1 cellular context compared by ENCODE assay signal in the genomic region with DNA sequence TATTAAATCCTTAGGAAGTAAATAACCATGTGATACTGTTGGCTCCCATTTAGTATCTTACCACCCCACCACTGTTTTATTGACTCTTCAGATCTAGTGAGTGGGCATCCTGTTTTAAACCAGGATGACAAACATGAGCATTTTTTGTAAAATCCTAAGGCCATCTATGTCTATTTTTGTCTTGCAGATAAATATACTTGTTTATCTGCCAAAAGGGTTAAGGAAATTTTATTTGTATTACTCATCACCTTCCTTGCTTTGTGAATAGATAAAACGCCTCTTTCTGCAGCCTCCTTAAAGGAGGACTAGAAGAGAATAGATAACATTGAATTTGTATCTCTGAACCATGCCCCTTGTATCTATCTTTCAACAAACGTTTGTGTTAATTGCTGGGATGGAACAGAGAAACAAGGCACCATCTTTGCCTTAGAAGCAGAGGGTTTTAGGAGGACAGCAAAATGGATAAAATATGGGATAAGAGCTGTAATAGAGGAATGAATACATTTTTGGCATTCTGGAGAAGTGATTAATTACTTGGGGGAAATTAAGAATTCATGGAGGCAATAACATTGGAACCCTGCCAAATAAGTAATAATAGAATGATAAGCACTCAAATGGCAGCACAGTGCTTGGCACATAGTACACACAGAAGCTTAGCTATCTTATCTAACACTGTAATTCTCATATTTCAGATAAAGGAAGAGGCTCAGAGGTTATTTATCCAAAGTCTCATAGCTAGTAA.
TF ChIP-seq lines count a peak whose summit lies in the region.

No MANE protein-coding gene starts in this region.

TF ChIP-seq in neural cell, 6 proteins besides CTCF, POLR2A, EP300 and RAD21 (continued from another document):
- TF ChIP-seq, protein P1, sequence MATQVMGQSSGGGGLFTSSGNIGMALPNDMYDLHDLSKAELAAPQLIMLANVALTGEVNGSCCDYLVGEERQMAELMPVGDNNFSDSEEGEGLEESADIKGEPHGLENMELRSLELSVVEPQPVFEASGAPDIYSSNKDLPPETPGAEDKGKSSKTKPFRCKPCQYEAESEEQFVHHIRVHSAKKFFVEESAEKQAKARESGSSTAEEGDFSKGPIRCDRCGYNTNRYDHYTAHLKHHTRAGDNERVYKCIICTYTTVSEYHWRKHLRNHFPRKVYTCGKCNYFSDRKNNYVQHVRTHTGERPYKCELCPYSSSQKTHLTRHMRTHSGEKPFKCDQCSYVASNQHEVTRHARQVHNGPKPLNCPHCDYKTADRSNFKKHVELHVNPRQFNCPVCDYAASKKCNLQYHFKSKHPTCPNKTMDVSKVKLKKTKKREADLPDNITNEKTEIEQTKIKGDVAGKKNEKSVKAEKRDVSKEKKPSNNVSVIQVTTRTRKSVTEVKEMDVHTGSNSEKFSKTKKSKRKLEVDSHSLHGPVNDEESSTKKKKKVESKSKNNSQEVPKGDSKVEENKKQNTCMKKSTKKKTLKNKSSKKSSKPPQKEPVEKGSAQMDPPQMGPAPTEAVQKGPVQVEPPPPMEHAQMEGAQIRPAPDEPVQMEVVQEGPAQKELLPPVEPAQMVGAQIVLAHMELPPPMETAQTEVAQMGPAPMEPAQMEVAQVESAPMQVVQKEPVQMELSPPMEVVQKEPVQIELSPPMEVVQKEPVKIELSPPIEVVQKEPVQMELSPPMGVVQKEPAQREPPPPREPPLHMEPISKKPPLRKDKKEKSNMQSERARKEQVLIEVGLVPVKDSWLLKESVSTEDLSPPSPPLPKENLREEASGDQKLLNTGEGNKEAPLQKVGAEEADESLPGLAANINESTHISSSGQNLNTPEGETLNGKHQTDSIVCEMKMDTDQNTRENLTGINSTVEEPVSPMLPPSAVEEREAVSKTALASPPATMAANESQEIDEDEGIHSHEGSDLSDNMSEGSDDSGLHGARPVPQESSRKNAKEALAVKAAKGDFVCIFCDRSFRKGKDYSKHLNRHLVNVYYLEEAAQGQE (IDR thresholded peaks at IDR 0.05; ENCODE audit: borderline replicate concordance): no peak
- no peak for TF ChIP-seq TAF1 (IDR thresholded peaks at IDR 0.05; ENCODE audit: low read depth)
- TF ChIP-seq POLR2AphosphoS5 (IDR thresholded peaks at IDR 0.05): no peak
